23 cellular contexts compared by ENCODE assay signal in the genomic region with DNA sequence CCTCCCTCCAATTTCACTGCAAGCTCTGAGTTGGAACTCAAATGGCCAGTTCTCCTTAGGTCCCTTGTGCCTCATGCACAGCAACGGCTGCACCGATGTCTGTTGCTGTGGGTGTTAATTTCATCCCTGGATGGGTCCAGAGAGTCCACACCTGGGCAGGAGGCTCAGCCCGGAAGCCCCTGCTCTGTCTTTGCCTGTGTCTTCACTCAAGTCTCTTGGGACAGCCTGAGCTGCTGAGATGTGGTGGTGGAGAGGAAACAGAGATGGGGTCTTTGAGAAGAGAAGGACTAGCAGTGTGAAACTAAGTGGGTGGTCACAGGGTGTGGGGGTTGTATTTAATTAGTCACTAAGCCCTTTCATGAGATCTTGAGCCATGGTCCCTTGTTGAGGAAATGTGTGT.
DNase-seq lines count a peak whose midpoint lies in the region; ATAC-seq lines count a peak whose summit lies in the region.
"Had no signal": no experiment of that assay in that cellular context is flagged by ENCODE, and none has a peak within 500 bp of the region (broad histone marks: within the 10 kb centered on the region; RNA-seq: fewer than 3 reads in every experiment).

No MANE protein-coding gene starts in this region.

- H3K27me3 Mint-ChIP-seq in activated CD4-positive, alpha-beta memory T cell treated with anti-CD3 and anti-CD28 coated beads, Interleukin-2, amount 10 ng/mL, durations not matched to agents 7 days and 5 days, result peaks cover 16% of the 10 kb centered on the region

- no peak overlapping the region for H3K27ac Mint-ChIP-seq in activated CD4-positive, alpha-beta memory T cell treated with anti-CD3 and anti-CD28 coated beads, Interleukin-2, amount 10 ng/mL, durations not matched to agents 7 days and 5 days
- H3K27ac Mint-ChIP-seq: activated naive CD8-positive, alpha-beta T cell treated with anti-CD3 and anti-CD28 coated beads for 36 hours; nephron progenitor cell; T-helper 1 cell treated with Interleukin-12 subunit alpha and Interleukin-12 subunit beta and Interleukin-4 antibody, amounts not matched to agents 30 μg/mL and 1 μg/mL, for 36 hours; type B pancreatic cell had no signal

- H3K4me3 Mint-ChIP-seq in activated CD4-positive, alpha-beta memory T cell treated with anti-CD3 and anti-CD28 coated beads, Interleukin-2, amount 10 ng/mL, durations not matched to agents 7 days and 5 days, result no peak overlapping the region
- H3K4me3 Mint-ChIP-seq: activated naive CD8-positive, alpha-beta T cell treated with anti-CD3 and anti-CD28 coated beads for 36 hours; nephron progenitor cell; T-helper 1 cell treated with Interleukin-12 subunit alpha and Interleukin-12 subunit beta and Interleukin-4 antibody, amounts not matched to agents 30 μg/mL and 1 μg/mL, for 36 hours; type B pancreatic cell had no signal

- peak overlapping the region; percentile 51 for H3K27ac ChIP-seq in substantia nigra (ENCODE audit: low read depth, low read length, poor library complexity, severe bottlenecking)
- H3K27ac ChIP-seq: esophagus squamous epithelium had no signal

- peaks cover 10% of the 10 kb centered on the region for H3K4me1 Mint-ChIP-seq in activated CD4-positive, alpha-beta memory T cell treated with anti-CD3 and anti-CD28 coated beads, Interleukin-2, amount 10 ng/mL, durations not matched to agents 7 days and 5 days

- CTCF ChIA-PET in activated CD4-positive, alpha-beta memory T cell treated with anti-CD3 and anti-CD28 coated beads, Interleukin-2, amount 10 ng/mL, durations not matched to agents 7 days and 5 days (lab: Charles Lee), result no interaction called here

- H3K36me3 Mint-ChIP-seq in activated CD4-positive, alpha-beta memory T cell treated with anti-CD3 and anti-CD28 coated beads, Interleukin-2, amount 10 ng/mL, durations not matched to agents 7 days and 5 days (ENCODE audit: low read depth), result no peaks in the 10 kb centered on the region
- H3K36me3 Mint-ChIP-seq: activated naive CD8-positive, alpha-beta T cell treated with anti-CD3 and anti-CD28 coated beads for 36 hours; type B pancreatic cell had no signal

- H3K27me3 ChIP-seq in H7 (ENCODE audit: control insufficient read depth, insufficient read depth, low read length), result no peaks in the 10 kb centered on the region

- no peaks in the 10 kb centered on the region for H3K36me3 ChIP-seq in H7 (replicated peaks; ENCODE audit: control insufficient read depth, insufficient read depth, low read length)
- H3K36me3 ChIP-seq: esophagus squamous epithelium had no signal

- H3K9me3 Mint-ChIP-seq in activated CD4-positive, alpha-beta memory T cell treated with anti-CD3 and anti-CD28 coated beads, Interleukin-2, amount 10 ng/mL, durations not matched to agents 7 days and 5 days, result no peaks in the 10 kb centered on the region
- H3K9me3 Mint-ChIP-seq: activated naive CD8-positive, alpha-beta T cell treated with anti-CD3 and anti-CD28 coated beads for 36 hours; nephron progenitor cell; T-helper 1 cell treated with Interleukin-12 subunit alpha and Interleukin-12 subunit beta and Interleukin-4 antibody, amounts not matched to agents 30 μg/mL and 1 μg/mL, for 36 hours; type B pancreatic cell had no signal

- POLR2A ChIA-PET in activated CD4-positive, alpha-beta memory T cell treated with anti-CD3 and anti-CD28 coated beads, Interleukin-2, amount 10 ng/mL, durations not matched to agents 7 days and 5 days (lab: Charles Lee), result no interaction called here

- DNase-seq in H7 (peak; percentile 28), NCI-H69 (lab: John Stamatoyannopoulos, UW) (peak; percentile 17), substantia nigra (lab: John Stamatoyannopoulos, UW) (no peak), dedifferentiated amniotic fluid mesenchymal stem cell (ENCODE audit: extremely low spot score) (no peak), superior temporal gyrus (ENCODE audit: extremely low spot score) (no peak)
- DNase-seq in activated CD4-positive, alpha-beta memory T cell treated with anti-CD3 and anti-CD28 coated beads, Interleukin-2, amount 10 ng/mL, durations not matched to agents 7 days and 5 days, result no peak
- DNase-seq: activated CD4-positive, CD25-positive, alpha-beta regulatory T cell treated with anti-CD3 and anti-CD28 coated beads, Interleukin-2, amount 50 U/mL, for 72 hours; activated CD8-positive, alpha-beta memory T cell treated with anti-CD3 and anti-CD28 coated beads for 24 hours; activated effector memory CD4-positive, alpha-beta T cell treated with Interleukin-2 at 50 U/mL for 16 hours; activated naive CD8-positive, alpha-beta T cell treated with anti-CD3 and anti-CD28 coated beads for 36 hours; central memory CD4-positive, alpha-beta T cell; esophagus squamous epithelium; foreskin melanocyte; Kasumi-1; MV-4-11; NCI-H146; nephron progenitor cell; right cardiac atrium had no signal

- no peak overlapping the region for H3K4me3 ChIP-seq in H7 (ENCODE audit: insufficient read depth, low read depth, low read length)
- H3K4me3 ChIP-seq: esophagus squamous epithelium, lung had no signal

- peak; percentile 43 for ATAC-seq in GM18907 (IDR thresholded peaks at IDR 0.05; ENCODE audit: unreplicated experiment)
- ATAC-seq: HepG2, right cardiac atrium had no signal

Comparison
In these comparisons a context has a peak if more than half of its experiments do, and no peak if none do; other contexts are left out.
1. DNase-seq: peak in H7 (single experiment) and NCI-H69 (single experiment); none in substantia nigra (0 of 49), dedifferentiated amniotic fluid mesenchymal stem cell (single experiment), activated CD4-positive, alpha-beta memory T cell treated with anti-CD3 and anti-CD28 coated beads, Interleukin-2, amount 10 ng/mL, durations not matched to agents 7 days and 5 days (single experiment) and superior temporal gyrus (single experiment).